ENCODE assay signal across 8 cellular contexts in the genomic region with DNA sequence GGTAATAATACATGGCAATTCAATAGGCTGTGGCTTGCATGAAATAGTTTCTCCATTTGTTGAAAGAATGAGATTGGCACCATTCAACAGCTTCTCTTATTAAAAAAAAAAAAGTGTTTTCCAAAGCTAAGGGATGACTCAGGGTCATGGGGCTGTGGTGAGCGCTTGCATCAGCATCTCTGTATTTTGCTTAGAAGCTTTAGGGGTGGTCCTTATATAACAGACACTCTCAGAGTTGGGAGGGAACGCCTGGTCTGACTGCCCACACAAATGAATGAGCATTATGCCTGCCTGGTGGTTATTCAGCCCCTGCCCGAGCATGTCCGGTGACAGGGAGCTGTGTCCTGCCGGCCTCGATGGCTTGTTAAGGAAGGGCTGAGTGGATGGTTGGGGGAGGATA.
DNase-seq lines count a peak whose midpoint lies in the region; ATAC-seq and TF ChIP-seq lines count a peak whose summit lies in the region.
"Had no signal": no experiment of that assay in that cellular context is flagged by ENCODE, and none has a peak within 500 bp of the region (broad histone marks: within the 10 kb centered on the region; RNA-seq: fewer than 3 reads in every experiment).

No MANE protein-coding gene starts in this region.

- no peaks in the 10 kb centered on the region for H3K36me3 ChIP-seq in HEK293 (ENCODE audit: control insufficient read depth in 2 of 2, insufficient read depth in 1 of 2, low read length in 2 of 2)
- H3K36me3 ChIP-seq: spleen had no signal

- TF ChIP-seq CTCF in HEK293 (tag by site-specific recombination; IDR thresholded peaks at IDR 0.05) = no peak

- H3K4me3 ChIP-seq in HEK293 (ENCODE audit: low read depth, low read length) = no peak overlapping the region
- H3K4me3 ChIP-seq: spleen had no signal

- H3K27ac ChIP-seq in HEK293 (ENCODE audit: extremely low read depth, low read depth, low read length) = no peak overlapping the region
- H3K27ac ChIP-seq: spleen had no signal

- no peaks in the 10 kb centered on the region for H3K9me3 ChIP-seq in HEK293 (ENCODE audit: control insufficient read depth, insufficient read depth, low read depth, low read length)
- H3K9me3 ChIP-seq: spleen had no signal

- H3K4me1 ChIP-seq in HEK293 (ENCODE audit: control insufficient read depth, insufficient read depth, low read length) = no peaks in the 10 kb centered on the region
- H3K4me1 ChIP-seq: spleen had no signal

- CTCF ChIA-PET in HEK293 (lab: Yijun Ruan, JAX) = interaction anchor here (0.6 to 0.7 kb wide), 2 partner anchors 25 to 196 kb away, joined by 3 read pairs; no protein-coding TSS in a partner anchor

- POLR2A ChIA-PET in HEK293 (lab: Yijun Ruan, JAX) = interaction anchor here (0.6 kb wide), 1 partner anchor 13 kb away, joined by 4 read pairs; no protein-coding TSS in a partner anchor

- ATAC-seq in SK-N-SH treated with all-trans-retinoic acid at 6 μM for 48 hours (peak; percentile 78), HG02970 (IDR thresholded peaks at IDR 0.05; ENCODE audit: low FRiP score, unreplicated experiment) (no peak)
- ATAC-seq in stimulated activated naive CD8-positive, alpha-beta T cell treated with anti-CD3 and anti-CD28 coated beads, Interleukin-15, Interleukin-2, amounts not matched to agents 100 U/mL and 50 U/mL, for 24 hours = peak; percentile 44

- DNase-seq in foreskin melanocyte (peak; percentile 99), activated gamma-delta T cell treated with Interleukin-2 at 50 U/mL for 16 hours (no peak), Ammon's horn (ENCODE audit: low spot score) (no peak)
- DNase-seq in stimulated activated naive CD8-positive, alpha-beta T cell treated with anti-CD3 and anti-CD28 coated beads, Interleukin-15, Interleukin-2, amounts not matched to agents 100 U/mL and 50 U/mL, for 24 hours = no peak
- DNase-seq: spleen had no signal

TF ChIP-seq in HEK293, 187 proteins besides CTCF, POLR2A, EP300 and RAD21 (continues in another document):
- TF ChIP-seq ZFHX2 (tag by site-specific recombination; conservative IDR thresholded peaks at IDR 0.05) (peak; percentile 82), ZNF426 (tag by site-specific recombination; IDR thresholded peaks at IDR 0.05) (no peak), GLIS2 (tag by site-specific recombination; IDR thresholded peaks at IDR 0.05) (no peak), YY1 (tag by site-specific recombination; IDR thresholded peaks at IDR 0.05) (no peak), ZNF2 (tag by site-specific recombination; IDR thresholded peaks at IDR 0.05) (no peak), ZNF248 (tag by site-specific recombination; IDR thresholded peaks at IDR 0.05) (no peak), ZBTB21 (tag by site-specific recombination; IDR thresholded peaks at IDR 0.05) (peak; percentile 48; the same call in 1 of the 2 replicates), PRDM1 (tag by site-specific recombination; IDR thresholded peaks at IDR 0.05) (no peak), ZNF629 (tag by site-specific recombination; IDR thresholded peaks at IDR 0.05) (peak; percentile 66)
- TF ChIP-seq, protein P1, sequence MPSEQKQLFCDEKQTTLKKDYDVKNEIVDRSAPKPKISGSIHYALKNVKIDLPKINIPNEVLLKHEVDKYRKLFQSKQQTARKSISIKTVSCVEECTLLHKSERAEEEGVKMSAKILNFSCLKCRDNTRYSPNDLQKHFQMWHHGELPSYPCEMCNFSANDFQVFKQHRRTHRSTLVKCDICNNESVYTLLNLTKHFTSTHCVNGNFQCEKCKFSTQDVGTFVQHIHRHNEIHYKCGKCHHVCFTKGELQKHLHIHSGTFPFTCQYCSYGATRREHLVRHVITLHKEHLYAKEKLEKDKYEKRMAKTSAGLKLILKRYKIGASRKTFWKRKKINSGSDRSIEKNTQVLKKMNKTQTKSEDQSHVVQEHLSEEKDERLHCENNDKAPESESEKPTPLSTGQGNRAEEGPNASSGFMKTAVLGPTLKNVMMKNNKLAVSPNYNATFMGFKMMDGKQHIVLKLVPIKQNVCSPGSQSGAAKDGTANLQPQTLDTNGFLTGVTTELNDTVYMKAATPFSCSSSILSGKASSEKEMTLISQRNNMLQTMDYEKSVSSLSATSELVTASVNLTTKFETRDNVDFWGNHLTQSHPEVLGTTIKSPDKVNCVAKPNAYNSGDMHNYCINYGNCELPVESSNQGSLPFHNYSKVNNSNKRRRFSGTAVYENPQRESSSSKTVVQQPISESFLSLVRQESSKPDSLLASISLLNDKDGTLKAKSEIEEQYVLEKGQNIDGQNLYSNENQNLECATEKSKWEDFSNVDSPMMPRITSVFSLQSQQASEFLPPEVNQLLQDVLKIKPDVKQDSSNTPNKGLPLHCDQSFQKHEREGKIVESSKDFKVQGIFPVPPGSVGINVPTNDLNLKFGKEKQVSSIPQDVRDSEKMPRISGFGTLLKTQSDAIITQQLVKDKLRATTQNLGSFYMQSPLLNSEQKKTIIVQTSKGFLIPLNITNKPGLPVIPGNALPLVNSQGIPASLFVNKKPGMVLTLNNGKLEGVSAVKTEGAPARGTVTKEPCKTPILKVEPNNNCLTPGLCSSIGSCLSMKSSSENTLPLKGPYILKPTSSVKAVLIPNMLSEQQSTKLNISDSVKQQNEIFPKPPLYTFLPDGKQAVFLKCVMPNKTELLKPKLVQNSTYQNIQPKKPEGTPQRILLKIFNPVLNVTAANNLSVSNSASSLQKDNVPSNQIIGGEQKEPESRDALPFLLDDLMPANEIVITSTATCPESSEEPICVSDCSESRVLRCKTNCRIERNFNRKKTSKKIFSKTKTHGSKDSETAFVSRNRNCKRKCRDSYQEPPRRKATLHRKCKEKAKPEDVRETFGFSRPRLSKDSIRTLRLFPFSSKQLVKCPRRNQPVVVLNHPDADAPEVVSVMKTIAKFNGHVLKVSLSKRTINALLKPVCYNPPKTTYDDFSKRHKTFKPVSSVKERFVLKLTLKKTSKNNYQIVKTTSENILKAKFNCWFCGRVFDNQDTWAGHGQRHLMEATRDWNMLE (tag by site-specific recombination; conservative IDR thresholded peaks at IDR 0.05; ENCODE audit: low read depth) = peak; percentile 55

TF ChIP-seq in SK-N-SH treated with all-trans-retinoic acid at 6 μM for 48 hours, 23 proteins besides CTCF, POLR2A, EP300 and RAD21 (continues in another document):
- no peak for TF ChIP-seq ZNF8 (CRISPR knock-in tag; IDR thresholded peaks at IDR 0.05)
- TF ChIP-seq BACH2 (CRISPR knock-in tag; IDR thresholded peaks at IDR 0.05; ENCODE audit: borderline replicate concordance) = no peak
- TF ChIP-seq CSDC2 (CRISPR knock-in tag; IDR thresholded peaks at IDR 0.05) = no peak
- TF ChIP-seq, protein P2, sequence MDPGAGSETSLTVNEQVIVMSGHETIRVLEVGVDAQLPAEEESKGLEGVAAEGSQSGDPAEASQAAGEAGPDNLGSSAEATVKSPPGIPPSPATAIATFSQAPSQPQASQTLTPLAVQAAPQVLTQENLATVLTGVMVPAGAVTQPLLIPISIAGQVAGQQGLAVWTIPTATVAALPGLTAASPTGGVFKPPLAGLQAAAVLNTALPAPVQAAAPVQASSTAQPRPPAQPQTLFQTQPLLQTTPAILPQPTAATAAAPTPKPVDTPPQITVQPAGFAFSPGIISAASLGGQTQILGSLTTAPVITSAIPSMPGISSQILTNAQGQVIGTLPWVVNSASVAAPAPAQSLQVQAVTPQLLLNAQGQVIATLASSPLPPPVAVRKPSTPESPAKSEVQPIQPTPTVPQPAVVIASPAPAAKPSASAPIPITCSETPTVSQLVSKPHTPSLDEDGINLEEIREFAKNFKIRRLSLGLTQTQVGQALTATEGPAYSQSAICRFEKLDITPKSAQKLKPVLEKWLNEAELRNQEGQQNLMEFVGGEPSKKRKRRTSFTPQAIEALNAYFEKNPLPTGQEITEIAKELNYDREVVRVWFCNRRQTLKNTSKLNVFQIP (CRISPR knock-in tag; IDR thresholded peaks at IDR 0.05; ENCODE audit: borderline replicate concordance, low read depth) = no peak
- TF ChIP-seq SNAI2 (CRISPR knock-in tag; IDR thresholded peaks at IDR 0.05) = no peak
- TF ChIP-seq ESRRG (CRISPR knock-in tag; IDR thresholded peaks at IDR 0.05) = no peak
- TF ChIP-seq ZFP3 (CRISPR knock-in tag; IDR thresholded peaks at IDR 0.05) = no peak
- TF ChIP-seq, protein P3, sequence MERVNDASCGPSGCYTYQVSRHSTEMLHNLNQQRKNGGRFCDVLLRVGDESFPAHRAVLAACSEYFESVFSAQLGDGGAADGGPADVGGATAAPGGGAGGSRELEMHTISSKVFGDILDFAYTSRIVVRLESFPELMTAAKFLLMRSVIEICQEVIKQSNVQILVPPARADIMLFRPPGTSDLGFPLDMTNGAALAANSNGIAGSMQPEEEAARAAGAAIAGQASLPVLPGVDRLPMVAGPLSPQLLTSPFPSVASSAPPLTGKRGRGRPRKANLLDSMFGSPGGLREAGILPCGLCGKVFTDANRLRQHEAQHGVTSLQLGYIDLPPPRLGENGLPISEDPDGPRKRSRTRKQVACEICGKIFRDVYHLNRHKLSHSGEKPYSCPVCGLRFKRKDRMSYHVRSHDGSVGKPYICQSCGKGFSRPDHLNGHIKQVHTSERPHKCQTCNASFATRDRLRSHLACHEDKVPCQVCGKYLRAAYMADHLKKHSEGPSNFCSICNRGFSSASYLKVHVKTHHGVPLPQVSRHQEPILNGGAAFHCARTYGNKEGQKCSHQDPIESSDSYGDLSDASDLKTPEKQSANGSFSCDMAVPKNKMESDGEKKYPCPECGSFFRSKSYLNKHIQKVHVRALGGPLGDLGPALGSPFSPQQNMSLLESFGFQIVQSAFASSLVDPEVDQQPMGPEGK (CRISPR knock-in tag; IDR thresholded peaks at IDR 0.05; ENCODE audit: borderline replicate concordance) = no peak
- TF ChIP-seq, protein P4, sequence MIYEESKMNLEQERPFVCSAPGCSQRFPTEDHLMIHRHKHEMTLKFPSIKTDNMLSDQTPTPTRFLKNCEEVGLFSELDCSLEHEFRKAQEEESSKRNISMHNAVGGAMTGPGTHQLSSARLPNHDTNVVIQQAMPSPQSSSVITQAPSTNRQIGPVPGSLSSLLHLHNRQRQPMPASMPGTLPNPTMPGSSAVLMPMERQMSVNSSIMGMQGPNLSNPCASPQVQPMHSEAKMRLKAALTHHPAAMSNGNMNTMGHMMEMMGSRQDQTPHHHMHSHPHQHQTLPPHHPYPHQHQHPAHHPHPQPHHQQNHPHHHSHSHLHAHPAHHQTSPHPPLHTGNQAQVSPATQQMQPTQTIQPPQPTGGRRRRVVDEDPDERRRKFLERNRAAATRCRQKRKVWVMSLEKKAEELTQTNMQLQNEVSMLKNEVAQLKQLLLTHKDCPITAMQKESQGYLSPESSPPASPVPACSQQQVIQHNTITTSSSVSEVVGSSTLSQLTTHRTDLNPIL (CRISPR knock-in tag; IDR thresholded peaks at IDR 0.05; ENCODE audit: low read depth) = no peak
- no peak for TF ChIP-seq ISL1 (CRISPR knock-in tag; IDR thresholded peaks at IDR 0.05)
- no peak for TF ChIP-seq GLIS3 (CRISPR knock-in tag; IDR thresholded peaks at IDR 0.05)
